In the genomic region with DNA sequence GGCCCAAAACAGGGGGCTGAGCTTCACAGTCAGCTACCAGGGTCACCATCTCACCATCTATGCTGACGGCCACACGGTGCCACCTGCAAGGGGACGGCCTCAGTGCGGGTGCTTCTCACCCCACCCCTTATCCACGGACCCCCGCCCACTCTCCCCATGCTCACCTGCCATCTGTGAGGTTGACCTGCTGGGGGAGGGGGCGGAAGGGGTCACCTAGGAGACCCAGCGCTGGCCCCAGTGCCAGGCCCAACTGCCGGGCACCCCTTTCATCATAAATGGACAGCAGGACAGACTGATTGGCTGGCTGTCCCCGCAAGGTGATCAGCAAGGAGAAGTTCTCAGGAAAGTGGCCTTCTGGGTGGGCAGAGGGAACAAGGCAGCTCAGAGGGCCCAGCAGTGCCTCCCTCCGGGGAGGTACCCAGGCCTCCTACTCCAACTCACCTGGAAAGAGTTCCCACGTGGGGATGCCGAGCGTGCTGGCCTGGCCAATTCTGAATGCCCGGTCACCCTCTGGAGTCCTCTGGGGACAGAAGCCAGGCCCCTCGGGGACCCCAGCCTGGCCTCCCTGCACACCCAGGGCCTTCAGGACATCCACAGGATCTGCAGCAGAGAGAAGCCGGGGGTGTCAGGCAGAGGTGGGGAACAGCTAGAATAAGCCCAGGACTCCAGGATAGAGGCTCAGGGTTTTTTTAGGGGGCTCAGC, we compare ENCODE assay signal across 16 cellular contexts. TPM values are rescaled to one million over a fixed set of nuclear protein-coding genes. Genes with fewer than 3 reads are reported as not detected.
DNase-seq lines count a peak whose midpoint lies in the region; ATAC-seq and TF ChIP-seq lines count a peak whose summit lies in the region.
"Had no signal": no experiment of that assay in that cellular context is flagged by ENCODE, and none has a peak within 500 bp of the region (broad histone marks: within the 10 kb centered on the region; RNA-seq: fewer than 3 reads in every experiment).

No MANE protein-coding gene starts in this region.

- TF ChIP-seq POLR2A in tibial nerve (IDR thresholded peaks at IDR 0.05) = no peak

- DNase-seq in activated T-cell treated with anti-CD3 and anti-CD28 coated beads, Interleukin-2, amount 50 U/mL, for 72 hours = no peak
- DNase-seq in activated T-cell treated with anti-CD3 and anti-CD28 coated beads, Interleukin-2, amount 50 U/mL, for 48 hours = no peak
- DNase-seq in caudate nucleus (lab: John Stamatoyannopoulos, UW) (peak in 1 of 61 donors; percentile 50), osteocyte (ENCODE audit: extremely low spot score, unreplicated experiment) (no peak), tibial nerve (ENCODE audit: low spot score in 2 of 2) (no peak), T-helper 2 cell (no peak), HK-2 (ENCODE audit: unreplicated experiment) (no peak)
- DNase-seq: Calu3; effector CD8-positive, alpha-beta T cell; NCI-H1436; NCI-H510A had no signal

- H3K9me3 ChIP-seq in tibial nerve = no peaks in the 10 kb centered on the region
- H3K9me3 ChIP-seq: mucosa of descending colon had no signal

- H3K27me3 Mint-ChIP-seq in activated T-cell treated with anti-CD3 and anti-CD28 coated beads, Interleukin-2, amount 50 U/mL, for 72 hours (ENCODE audit: low read depth) = peaks cover 57% of the 10 kb centered on the region
- H3K27me3 Mint-ChIP-seq in osteocyte (ENCODE audit: unreplicated experiment) = no peaks in the 10 kb centered on the region

- TF ChIP-seq EP300 in tibial nerve (IDR thresholded peaks at IDR 0.05) = no peak

- WGBS in tibial nerve, 2 donors = 69 to 80% methylated on average over 12 to 16 of the region's 17 CpGs

- no peak overlapping the region for H3K27ac Mint-ChIP-seq in activated T-cell treated with anti-CD3 and anti-CD28 coated beads, Interleukin-2, amount 50 U/mL, for 72 hours
- peak overlapping the region; percentile 93 for H3K27ac Mint-ChIP-seq in osteocyte (ENCODE audit: unreplicated experiment)

- peak overlapping the region; percentile 59 for H3K27ac ChIP-seq in caudate nucleus (ENCODE audit: low read depth, low read length)
- H3K27ac ChIP-seq in tibial nerve = peak overlapping the region; percentile 70 to 91 (median 80)

- H3K36me3 Mint-ChIP-seq in activated T-cell treated with anti-CD3 and anti-CD28 coated beads, Interleukin-2, amount 50 U/mL, for 72 hours (ENCODE audit: insufficient read depth in 2 of 2) = peaks cover 2 to 3% of the 10 kb centered on the region in 2 donors
- H3K36me3 Mint-ChIP-seq in osteocyte (ENCODE audit: unreplicated experiment) = peaks cover 15% of the 10 kb centered on the region

- peak in 1 of 2 donors; percentile 27 for ATAC-seq in activated T-cell treated with anti-CD3 and anti-CD28 coated beads, Interleukin-2, amount 50 U/mL, for 72 hours (replicated peaks in 1 of 2)
- ATAC-seq in GM21786 (IDR thresholded peaks at IDR 0.05; ENCODE audit: unreplicated experiment) = no peak
- ATAC-seq: activated CD4-positive, CD25-positive, alpha-beta regulatory T cell treated with anti-CD3 and anti-CD28 coated beads, Interleukin-2, amount 50 U/mL, for 24 hours; mucosa of descending colon had no signal

- TF ChIP-seq CTCF in osteocyte (IDR thresholded peaks at IDR 0.05) (no peak), tibial nerve (IDR thresholded peaks at IDR 0.05) (no peak)

- peaks cover 1 to 82% (median 34%) of the 10 kb centered on the region in 4 donors for H3K4me1 ChIP-seq in tibial nerve

- H3K4me1 Mint-ChIP-seq in activated T-cell treated with anti-CD3 and anti-CD28 coated beads, Interleukin-2, amount 50 U/mL, for 72 hours (ENCODE audit: low read depth) = peaks cover 33% of the 10 kb centered on the region
- H3K4me1 Mint-ChIP-seq in osteocyte (ENCODE audit: unreplicated experiment) = peaks cover 55% of the 10 kb centered on the region

- peak overlapping the region; percentile 13 to 44 for H3K4me3 Mint-ChIP-seq in activated T-cell treated with anti-CD3 and anti-CD28 coated beads, Interleukin-2, amount 50 U/mL, for 72 hours
- no peak overlapping the region for H3K4me3 Mint-ChIP-seq in osteocyte (ENCODE audit: unreplicated experiment)

- peaks cover 0 to 40% (median 0%) of the 10 kb centered on the region in 3 donors for H3K36me3 ChIP-seq in tibial nerve

- H3K4me3 ChIP-seq in tibial nerve = peak overlapping the region in 1 of 4 donors; percentile 10
- H3K4me3 ChIP-seq: mucosa of descending colon had no signal

- H3K9me3 Mint-ChIP-seq in activated T-cell treated with anti-CD3 and anti-CD28 coated beads, Interleukin-2, amount 50 U/mL, for 72 hours = no peaks in the 10 kb centered on the region
- no peaks in the 10 kb centered on the region for H3K9me3 Mint-ChIP-seq in osteocyte (ENCODE audit: unreplicated experiment)

- H3K27me3 ChIP-seq in tibial nerve = peaks cover 0 to 5% of the 10 kb centered on the region in 2 donors

RNA-seq across cellular contexts. Expression of a gene that starts 4.5 kb away (rescaled TPM):
- total RNA-seq in activated T-cell treated with anti-CD3 and anti-CD28 coated beads, Interleukin-2, amount 50 U/mL, for 72 hours = 1 to 10 TPM; 1.1 to 5.0 TPM
- 68.7 and 80.9 TPM in 2 replicates for total RNA-seq in osteocyte
- total RNA-seq in tibial nerve = 100 to 1,000 TPM in 1 of 4 donors, 10 to 100 TPM in 3; 41.3 to 102 (median 56.3) TPM
- total RNA-seq: pulmonary artery endothelial cell had no signal

RNA-seq across cellular contexts. Expression of a gene that starts 7.5 kb away (rescaled TPM):
- total RNA-seq in activated T-cell treated with anti-CD3 and anti-CD28 coated beads, Interleukin-2, amount 50 U/mL, for 72 hours = not detected
- total RNA-seq in osteocyte (not detected in 2 replicates), tibial nerve (not detected)
- total RNA-seq: A673, Calu3, mucosa of descending colon, pulmonary artery endothelial cell had no signal

Comparison
In these comparisons a context has a peak if more than half of its experiments do, and no peak if none do; other contexts are left out.
1. RNA of a gene that starts 4.5 kb away (total RNA-seq): 68.7 to 80.9 TPM in osteocyte and 41.3 to 102 TPM in tibial nerve; 1.1 to 5.0 TPM in activated T-cell treated with anti-CD3 and anti-CD28 coated beads, Interleukin-2, amount 50 U/mL, for 72 hours; every median in the first group is over 4 times any median in the second.